Comparison of ENCODE assay signal across 20 cellular contexts in the genomic region with DNA sequence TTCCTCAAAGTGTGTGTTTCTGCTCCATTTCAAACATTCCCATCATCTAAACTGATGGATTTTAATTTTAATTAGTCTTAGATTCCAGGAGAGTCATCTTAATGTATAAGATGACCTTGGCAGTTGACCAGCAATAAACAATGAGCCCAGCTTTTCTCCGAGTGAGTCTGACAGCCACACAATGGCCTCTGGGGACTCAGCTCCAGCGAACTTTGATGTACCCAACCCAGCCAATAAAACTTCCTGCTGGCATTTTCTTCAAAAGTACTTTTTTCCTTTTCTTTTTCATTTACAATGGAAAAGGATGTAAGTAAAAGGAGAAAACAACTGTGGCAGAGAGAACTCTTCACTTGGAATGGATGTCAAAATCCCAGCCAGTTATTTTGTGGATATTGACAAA.
A peak's percentile ranks its signal among the peaks of the same experiment; 100 is the strongest.
DNase-seq lines count a peak whose midpoint lies in the region; ATAC-seq, FAIRE-seq and TF ChIP-seq lines count a peak whose summit lies in the region.
"Had no signal": no experiment of that assay in that cellular context is flagged by ENCODE, and none has a peak within 500 bp of the region (broad histone marks: within the 10 kb centered on the region; RNA-seq: fewer than 3 reads in every experiment).

No MANE protein-coding gene starts in this region.

- peaks cover 9% of the 10 kb centered on the region for H3K27me3 Mint-ChIP-seq in nephron progenitor cell (ENCODE audit: low read depth, poor library complexity)

- H3K9ac ChIP-seq in HCT116 (ENCODE audit: low read length), result no peak overlapping the region

- H3K9me2 ChIP-seq in HCT116 (ENCODE audit: insufficient read depth), result no peaks in the 10 kb centered on the region

- H3K27me3 ChIP-seq in HCT116 (ENCODE audit: insufficient read depth, low read length), result no peaks in the 10 kb centered on the region
- no peaks in the 10 kb centered on the region for H3K27me3 ChIP-seq in left lung

- no peak for TF ChIP-seq RAD21 in HCT116 (IDR thresholded peaks at IDR 0.05; ENCODE audit: low read depth)

- H2AFZ ChIP-seq in HCT116 (ENCODE audit: low read depth, low read length, poor library complexity, severe bottlenecking), result no peak overlapping the region

- H3K4me2 ChIP-seq in HCT116 (ENCODE audit: low read length), result no peak overlapping the region
- H3K4me2 ChIP-seq: A549 had no signal

- no peak overlapping the region for H3K4me3 Mint-ChIP-seq in nephron progenitor cell
- H3K4me3 Mint-ChIP-seq: CD4-positive, alpha-beta memory T cell had no signal

- TF ChIP-seq CTCF in HCT116 (IDR thresholded peaks at IDR 0.05 in 2 of 3, conservative IDR thresholded peaks at IDR 0.05 in 1 of 3; ENCODE audit: borderline replicate concordance in 1 of 3, insufficient read depth in 1 of 3, low read depth in 2 of 3, low read length in 2 of 3) (no peak), nephron progenitor cell (IDR thresholded peaks at IDR 0.05) (no peak), GM10248 (IDR thresholded peaks at IDR 0.05; ENCODE audit: control extremely low read depth, extremely low read depth, low read depth, missing control alignments) (no peak), left lung (IDR thresholded peaks at IDR 0.05) (no peak)

- H3K4me1 Mint-ChIP-seq in nephron progenitor cell, result peaks cover 25% of the 10 kb centered on the region
- H3K4me1 Mint-ChIP-seq: CD4-positive, alpha-beta memory T cell had no signal

- RAD21 ChIA-PET in HCT116 (lab: Charles Lee; ENCODE audit: low non-redundant PET in 1 of 2, low total read pairs in 2 of 2, uncharacterized antibody in 2 of 2, unreplicated experiment in 2 of 2), result no interaction called here

- H3K9me3 Mint-ChIP-seq in nephron progenitor cell, result no peaks in the 10 kb centered on the region

- DNase-seq in HCT116 (ENCODE audit: low read depth, low spot score) (no peak), M059J (ENCODE audit: low read depth) (peak; percentile 1), nephron progenitor cell (peak; percentile 47), GM10248 (ENCODE audit: extremely low spot score) (no peak), left lung (no peak), HTR-8/SVneo (ENCODE audit: insufficient read length, low spot score) (no peak)
- DNase-seq: 8988T; ACHN; C1 segment of cervical spinal cord; Caco-2; CD4-positive, alpha-beta memory T cell; DMS153; DND-41; GOT3 had no signal

- intact Hi-C loops in HCT116 (cut with micrococcal nuclease) (no loop called here), left lung (cut with DNase I) (no loop called here)

- no peaks in the 10 kb centered on the region for H3K79me2 ChIP-seq in HCT116 (ENCODE audit: insufficient read depth, low read length)

- POLR2A ChIA-PET in HCT116 (lab: Charles Lee) (no interaction called here), GM10248 (lab: Yijun Ruan, JAX) (no interaction called here)

- H3K4me1 ChIP-seq in HCT116 (ENCODE audit: control insufficient read depth in 1 of 2, insufficient read depth in 2 of 2, low read length in 2 of 2), result peaks cover 0 to 5% of the 10 kb centered on the region in 2 experiments; a peak in 1 of 4 replicates
- H3K4me1 ChIP-seq in left lung, result no peaks in the 10 kb centered on the region
- H3K4me1 ChIP-seq: A549, Caco-2, HAP-1 had no signal

- BruUV-seq in HCT116 (replicated peaks; lab: Mats Ljungman, UMichigan), result no TSS peak

- H4K20me1 ChIP-seq in HCT116 (ENCODE audit: insufficient read depth), result no peaks in the 10 kb centered on the region

- CTCF ChIA-PET in HCT116 (lab: Charles Lee) (no interaction called here), GM10248 (lab: Yijun Ruan, JAX) (no interaction called here)

- FAIRE-seq in HTR-8/SVneo (lab: Jason Lieb, UNC), result no peak
- FAIRE-seq: A549, G401.6, GM12891, GM18507, H54 had no signal

- no peak overlapping the region for H3K27ac Mint-ChIP-seq in nephron progenitor cell
- H3K27ac Mint-ChIP-seq: CD4-positive, alpha-beta memory T cell had no signal

- no peaks in the 10 kb centered on the region for H3K36me3 Mint-ChIP-seq in nephron progenitor cell (ENCODE audit: low read depth)
- H3K36me3 Mint-ChIP-seq: CD4-positive, alpha-beta memory T cell had no signal

- H3K27ac ChIP-seq in HCT116 (ENCODE audit: low read depth, low read length), result no peak overlapping the region
- no peak overlapping the region for H3K27ac ChIP-seq in left lung
- H3K27ac ChIP-seq: A549 had no signal

- ATAC-seq in HCT116 (no peak), left lung (no peak)
- ATAC-seq: A549 had no signal

- H3K9me3 ChIP-seq in HCT116 (ENCODE audit: control insufficient read depth in 1 of 2, insufficient read depth in 1 of 2, low read depth in 1 of 2, low read length in 2 of 2) (no peaks in the 10 kb centered on the region), left lung (no peaks in the 10 kb centered on the region)
- H3K9me3 ChIP-seq: A549, Caco-2, HAP-1 had no signal

- H3K36me3 ChIP-seq in HCT116 (ENCODE audit: control insufficient read depth in 1 of 2, insufficient read depth in 2 of 2, low read length in 2 of 2) (no peaks in the 10 kb centered on the region), left lung (no peaks in the 10 kb centered on the region)
- H3K36me3 ChIP-seq: HAP-1 had no signal

- H3K4me3 ChIP-seq in HCT116 (replicated peaks in 1 of 2; ENCODE audit: low read depth in 1 of 2, low read length in 2 of 2) (no peak overlapping the region), left lung (no peak overlapping the region)
- H3K4me3 ChIP-seq: A549, HAP-1 had no signal

- TF ChIP-seq POLR2A in HCT116 (IDR thresholded peaks at IDR 0.05; ENCODE audit: borderline replicate concordance, extremely low read depth, insufficient read depth, insufficient read length), result no peak

TF ChIP-seq in HCT116, 20 proteins besides CTCF, POLR2A, EP300 and RAD21:
- TF ChIP-seq TCF7L2 (IDR thresholded peaks at IDR 0.05; ENCODE audit: borderline replicate concordance, extremely low read depth, insufficient read depth, insufficient read length), result peak; percentile 28
- no peak for TF ChIP-seq SIN3A (IDR thresholded peaks at IDR 0.05; ENCODE audit: low read depth)

Comparison
In these comparisons a context has a peak if more than half of its experiments do, and no peak if none do; other contexts are left out.
1. DNase-seq: peak in M059J (single experiment) and nephron progenitor cell (single experiment); none in HCT116 (single experiment), GM10248 (single experiment), left lung (0 of 2) and HTR-8/SVneo (single experiment).